ENCODE assay signal across 8 cellular contexts in the genomic region with DNA sequence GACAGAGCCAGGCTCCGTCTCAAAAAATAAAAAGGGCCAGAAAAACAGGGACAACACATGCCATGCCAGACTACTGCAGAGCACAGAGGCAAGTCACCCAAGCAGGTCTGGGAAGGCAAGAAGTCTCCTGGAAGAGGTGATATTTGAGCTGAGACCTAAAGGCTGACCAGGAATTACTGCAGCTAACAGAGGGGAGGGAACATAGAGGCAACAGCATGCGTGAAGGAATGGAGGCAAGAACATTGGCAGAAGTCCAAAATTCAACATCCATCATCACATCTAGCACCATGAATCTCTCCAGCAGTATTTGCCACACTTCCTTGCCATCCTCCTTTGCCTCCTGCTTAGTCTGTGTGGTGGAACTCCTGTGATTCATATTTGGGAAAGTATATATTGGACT. TPM values are rescaled to one million over a fixed set of nuclear protein-coding genes. Genes with fewer than 3 reads are reported as not detected.
A peak's percentile ranks its signal among the peaks of the same experiment; 100 is the strongest.
DNase-seq lines count a peak whose midpoint lies in the region; ATAC-seq, FAIRE-seq and TF ChIP-seq lines count a peak whose summit lies in the region.

No MANE protein-coding gene starts in this region.

- H3K27ac ChIP-seq in SU-DHL-6 (ENCODE audit: low read depth, low read length), result no peak overlapping the region

- no peaks in the 10 kb centered on the region for H3K9me3 ChIP-seq in SU-DHL-6 (ENCODE audit: insufficient read depth, low read length)

- H4K20me1 ChIP-seq in SU-DHL-6 (ENCODE audit: low read depth, low read length), result no peaks in the 10 kb centered on the region

- no peaks in the 10 kb centered on the region for H3K9me2 ChIP-seq in SU-DHL-6 (replicated peaks; ENCODE audit: insufficient read depth, low read length)

- no peaks in the 10 kb centered on the region for H3F3A ChIP-seq in SU-DHL-6 (ENCODE audit: insufficient read depth)

- CTCF ChIA-PET in activated CD4-positive, alpha-beta T cell treated with anti-CD3 and anti-CD28 coated beads, Interleukin-2, amount 10 ng/mL, durations not matched to agents 7 days and 5 days (lab: Charles Lee), result interaction anchor here (0.8 to 2.1 kb wide), 4 partner anchors 11 to 348 kb away, joined by 3 to 9 read pairs (median 4); no protein-coding TSS in a partner anchor

- H3K9ac ChIP-seq in SU-DHL-6 (ENCODE audit: low read length), result peak overlapping the region; percentile 63

- H3K27me3 ChIP-seq in SU-DHL-6 (ENCODE audit: low read length), result no peaks in the 10 kb centered on the region

- H2AFZ ChIP-seq in SU-DHL-6 (ENCODE audit: low read depth, low read length, severe bottlenecking), result peak overlapping the region; percentile 77

- peak overlapping the region; percentile 83 for H3K4me3 Mint-ChIP-seq in activated CD4-positive, alpha-beta T cell treated with anti-CD3 and anti-CD28 coated beads, Interleukin-2, amount 10 ng/mL, durations not matched to agents 7 days and 5 days
- peak overlapping the region; percentile 93 to 99 for H3K4me3 Mint-ChIP-seq in stimulated activated naive CD8-positive, alpha-beta T cell treated with anti-CD3 and anti-CD28 coated beads, Interleukin-15, amount 100 ng/mL, for 72 hours

- H3K36me3 ChIP-seq in SU-DHL-6 (ENCODE audit: low read length), result no peaks in the 10 kb centered on the region

- ATAC-seq in stimulated activated naive CD8-positive, alpha-beta T cell treated with anti-CD3 and anti-CD28 coated beads, Interleukin-15, amount 100 ng/mL, for 72 hours, result no peak
- ATAC-seq in GM21367 (IDR thresholded peaks at IDR 0.05; ENCODE audit: unreplicated experiment), result no peak

- no peak for FAIRE-seq in urothelium cell line (lab: Jason Lieb, UNC)

- H3K79me2 ChIP-seq in SU-DHL-6 (ENCODE audit: insufficient read depth, low read length), result no peaks in the 10 kb centered on the region

- peaks cover 51% of the 10 kb centered on the region for H3K4me1 Mint-ChIP-seq in activated CD4-positive, alpha-beta T cell treated with anti-CD3 and anti-CD28 coated beads, Interleukin-2, amount 10 ng/mL, durations not matched to agents 7 days and 5 days
- H3K4me1 Mint-ChIP-seq in stimulated activated naive CD8-positive, alpha-beta T cell treated with anti-CD3 and anti-CD28 coated beads, Interleukin-15, amount 100 ng/mL, for 72 hours, result peaks cover 45% of the 10 kb centered on the region

- POLR2A ChIA-PET in activated CD4-positive, alpha-beta T cell treated with anti-CD3 and anti-CD28 coated beads, Interleukin-2, amount 10 ng/mL, durations not matched to agents 7 days and 5 days (lab: Charles Lee), result interaction anchor here (0.6 kb wide), 1 partner anchor 149 kb away, joined by 3 read pairs; no protein-coding TSS in a partner anchor

- H3K4me3 ChIP-seq in SU-DHL-6 (ENCODE audit: insufficient read depth, low read length, poor library complexity, severe bottlenecking) (peak overlapping the region; percentile 58), fibroblast of the aortic adventitia (ENCODE audit: low read depth, low read length) (no peak overlapping the region)

- H3K27me3 Mint-ChIP-seq in activated CD4-positive, alpha-beta T cell treated with anti-CD3 and anti-CD28 coated beads, Interleukin-2, amount 10 ng/mL, durations not matched to agents 7 days and 5 days, result no peaks in the 10 kb centered on the region
- H3K27me3 Mint-ChIP-seq in stimulated activated naive CD8-positive, alpha-beta T cell treated with anti-CD3 and anti-CD28 coated beads, Interleukin-15, amount 100 ng/mL, for 72 hours, result no peaks in the 10 kb centered on the region

- peak overlapping the region; percentile 69 for H3K4me2 ChIP-seq in SU-DHL-6 (ENCODE audit: low read depth, low read length, poor library complexity, severe bottlenecking)

- no peaks in the 10 kb centered on the region for H3K36me3 Mint-ChIP-seq in activated CD4-positive, alpha-beta T cell treated with anti-CD3 and anti-CD28 coated beads, Interleukin-2, amount 10 ng/mL, durations not matched to agents 7 days and 5 days (ENCODE audit: low read depth)

- TF ChIP-seq CTCF in SU-DHL-6 (IDR thresholded peaks at IDR 0.05; ENCODE audit: insufficient read depth, low read length, poor library complexity, severe bottlenecking) (no peak), fibroblast of the aortic adventitia (IDR thresholded peaks at IDR 0.05; ENCODE audit: insufficient read depth, low read length) (no peak)

- H3K9me3 Mint-ChIP-seq in activated CD4-positive, alpha-beta T cell treated with anti-CD3 and anti-CD28 coated beads, Interleukin-2, amount 10 ng/mL, durations not matched to agents 7 days and 5 days, result no peaks in the 10 kb centered on the region
- no peaks in the 10 kb centered on the region for H3K9me3 Mint-ChIP-seq in stimulated activated naive CD8-positive, alpha-beta T cell treated with anti-CD3 and anti-CD28 coated beads, Interleukin-15, amount 100 ng/mL, for 72 hours

- DNase-seq in activated CD4-positive, alpha-beta T cell treated with anti-CD3 and anti-CD28 coated beads, Interleukin-2, amount 10 ng/mL, durations not matched to agents 7 days and 5 days, result no peak
- no peak for DNase-seq in activated CD4-positive, alpha-beta T cell treated with anti-CD3 and anti-CD28 coated beads for 1 hour
- DNase-seq in fibroblast of the aortic adventitia (ENCODE audit: low read depth) (peak; percentile 21), KG1 (lab: John Stamatoyannopoulos, UW) (no peak), urothelium cell line (ENCODE audit: low spot score) (no peak)
- no peak for DNase-seq in stimulated activated naive CD8-positive, alpha-beta T cell treated with anti-CD3 and anti-CD28 coated beads, Interleukin-15, amount 100 ng/mL, for 72 hours

- peak overlapping the region; percentile 99 for H3K27ac Mint-ChIP-seq in activated CD4-positive, alpha-beta T cell treated with anti-CD3 and anti-CD28 coated beads, Interleukin-2, amount 10 ng/mL, durations not matched to agents 7 days and 5 days
- peak overlapping the region; percentile 96 to 99 for H3K27ac Mint-ChIP-seq in stimulated activated naive CD8-positive, alpha-beta T cell treated with anti-CD3 and anti-CD28 coated beads, Interleukin-15, amount 100 ng/mL, for 72 hours

RNA-seq across cellular contexts. Expression of a gene that starts 0.9 kb away (rescaled TPM):
- 10 to 100 TPM; 10.4 to 11.5 TPM for total RNA-seq in activated CD4-positive, alpha-beta T cell treated with anti-CD3 and anti-CD28 coated beads, Interleukin-2, amount 10 ng/mL, durations not matched to agents 7 days and 5 days
- total RNA-seq in fibroblast of the aortic adventitia (ENCODE audit: low replicate concordance), result 8.4 and 17.7 TPM in 2 replicates
